ENCODE assay signal across 11 cellular contexts in genomic region chr20:32476684-32477593, GRCh38.
A peak's percentile ranks its signal among the peaks of the same experiment; 100 is the strongest.
DNase-seq lines count a peak whose midpoint lies in the region; ATAC-seq and TF ChIP-seq lines count a peak whose summit lies in the region.
"Had no signal": no experiment of that assay in that cellular context is flagged by ENCODE, and none has a peak within 500 bp of the region (broad histone marks: within the 10 kb centered on the region; RNA-seq: fewer than 3 reads in every experiment).

No MANE protein-coding gene starts in this region.

- H3K4me1 ChIP-seq in BLaER1 treated with 17β-estradiol and CSF1 and Interleukin-3, amounts not matched to agents 10 nM and 100 nM = peaks cover 95 to 100% (median 100%) of the 10 kb centered on the region in 10 experiments
- H3K4me1 ChIP-seq in neural progenitor cell = peaks cover 69% of the 10 kb centered on the region

- H3K27ac ChIP-seq in BLaER1 treated with 17β-estradiol and CSF1 and Interleukin-3, amounts not matched to agents 10 nM and 100 nM = peak overlapping the region in 7 of 11 experiments; percentile 65 to 91 (median 84); a peak in 11 of 22 replicates
- H3K27ac ChIP-seq in KOPT-K1 (ENCODE audit: low read depth, low read length, poor library complexity, severe bottlenecking) = peak overlapping the region; percentile 3
- H3K27ac ChIP-seq in neural progenitor cell = no peak overlapping the region
- H3K27ac ChIP-seq: foreskin keratinocyte had no signal

- DNase-seq in erythroblast (lab: John Stamatoyannopoulos, UW) (peak; percentile 30 to 33), neural progenitor cell (ENCODE audit: low spot score) (no peak), SK-N-DZ (ENCODE audit: low spot score) (no peak), DMS53 (lab: John Stamatoyannopoulos, UW) (no peak), omental fat pad (ENCODE audit: low spot score) (no peak), NOMO-1 treated with dmso at 0.1 percent for 144 hours (lab: John Stamatoyannopoulos, UW; ENCODE audit: unreplicated experiment) (no peak)
- DNase-seq: foreskin keratinocyte, NCI-H510A treated with DMSO at 0.1 percent for 48 hours had no signal

- ATAC-seq in omental fat pad (ENCODE audit: low FRiP score) = no peak
- ATAC-seq: foreskin keratinocyte had no signal

- peaks cover 18% of the 10 kb centered on the region for H3K27me3 Mint-ChIP-seq in neural progenitor cell (ENCODE audit: insufficient read depth, low read depth)

- H3K4me3 ChIP-seq in BLaER1 treated with 17β-estradiol and CSF1 and Interleukin-3, amounts not matched to agents 10 nM and 100 nM = peak overlapping the region in 7 of 10 experiments; percentile 40 to 65 (median 54); a peak in 7 of 20 replicates
- H3K4me3 ChIP-seq in neural progenitor cell = no peak overlapping the region
- H3K4me3 ChIP-seq: HAP-1 had no signal

- peak overlapping the region; percentile 91 to 99 (median 97) for H3K4me2 ChIP-seq in BLaER1 treated with 17β-estradiol and CSF1 and Interleukin-3, amounts not matched to agents 10 nM and 100 nM
- H3K4me2 ChIP-seq in neural progenitor cell = peak overlapping the region; percentile 62

- H3K4me1 Mint-ChIP-seq in neural progenitor cell = peaks cover 78% of the 10 kb centered on the region

- H3K79me2 ChIP-seq in neural progenitor cell (ENCODE audit: low read depth) = peaks cover 86% of the 10 kb centered on the region

- H3F3A ChIP-seq in neural progenitor cell (ENCODE audit: low read depth) = peaks cover 46% of the 10 kb centered on the region

- no peak overlapping the region for H2AFZ ChIP-seq in neural progenitor cell (replicated peaks)

- TF ChIP-seq CTCF in neural progenitor cell (IDR thresholded peaks at IDR 0.05) (no peak), omental fat pad (IDR thresholded peaks at IDR 0.05) (no peak)

- H3K9ac ChIP-seq in BLaER1 treated with 17β-estradiol and CSF1 and Interleukin-3, amounts not matched to agents 10 nM and 100 nM = peak overlapping the region in 10 of 11 experiments; percentile 15 to 82 (median 74); a peak in 13 of 22 replicates
- no peak overlapping the region for H3K9ac ChIP-seq in neural progenitor cell

- peaks cover 6% of the 10 kb centered on the region for H3K36me3 Mint-ChIP-seq in neural progenitor cell

- H3K4me3 Mint-ChIP-seq in neural progenitor cell = peak overlapping the region; percentile 77

- H3K9me3 Mint-ChIP-seq in neural progenitor cell = no peaks in the 10 kb centered on the region

- peak overlapping the region; percentile 31 for H3K27ac Mint-ChIP-seq in neural progenitor cell

- H3K36me3 ChIP-seq in BLaER1 treated with 17β-estradiol and CSF1 and Interleukin-3, amounts not matched to agents 10 nM and 100 nM = peaks cover 20 to 44% (median 28%) of the 10 kb centered on the region in 11 experiments
- H3K36me3 ChIP-seq in KOPT-K1 (ENCODE audit: insufficient read depth, low read length) = peaks cover 39% of the 10 kb centered on the region
- H3K36me3 ChIP-seq in neural progenitor cell = no peaks in the 10 kb centered on the region
- H3K36me3 ChIP-seq: HAP-1 had no signal

- no peak for TF ChIP-seq POLR2A in erythroblast (IDR thresholded peaks at IDR 0.05; ENCODE audit: low read length)

- H3K9me3 ChIP-seq in BLaER1 treated with 17β-estradiol and CSF1 and Interleukin-3, amounts not matched to agents 10 nM and 100 nM (replicated peaks in 1 of 11) = no peaks in the 10 kb centered on the region
- H3K9me3 ChIP-seq in KOPT-K1 (ENCODE audit: insufficient read depth, low read length, poor library complexity, severe bottlenecking) (no peaks in the 10 kb centered on the region), neural progenitor cell (ENCODE audit: low read depth) (no peaks in the 10 kb centered on the region)
- H3K9me3 ChIP-seq: HAP-1 had no signal

- peaks cover 82 to 100% (median 87%) of the 10 kb centered on the region in 11 experiments; a peak in 21 of 22 replicates for H4K20me1 ChIP-seq in BLaER1 treated with 17β-estradiol and CSF1 and Interleukin-3, amounts not matched to agents 10 nM and 100 nM
- peaks cover 94% of the 10 kb centered on the region for H4K20me1 ChIP-seq in neural progenitor cell (ENCODE audit: low read depth)

- no peaks in the 10 kb centered on the region for H3K27me3 ChIP-seq in BLaER1 treated with 17β-estradiol and CSF1 and Interleukin-3, amounts not matched to agents 10 nM and 100 nM
- no peaks in the 10 kb centered on the region for H3K27me3 ChIP-seq in neural progenitor cell

Comparison
In these comparisons a context has a peak if more than half of its experiments do, and no peak if none do; other contexts are left out.
1. DNase-seq: peak in erythroblast (2 of 2); none in neural progenitor cell (single experiment), SK-N-DZ (single experiment), DMS53 (single experiment), omental fat pad (single experiment) and NOMO-1 treated with dmso at 0.1 percent for 144 hours (single experiment).